ENCODE assay signal across 2 cellular contexts in the genomic region with DNA sequence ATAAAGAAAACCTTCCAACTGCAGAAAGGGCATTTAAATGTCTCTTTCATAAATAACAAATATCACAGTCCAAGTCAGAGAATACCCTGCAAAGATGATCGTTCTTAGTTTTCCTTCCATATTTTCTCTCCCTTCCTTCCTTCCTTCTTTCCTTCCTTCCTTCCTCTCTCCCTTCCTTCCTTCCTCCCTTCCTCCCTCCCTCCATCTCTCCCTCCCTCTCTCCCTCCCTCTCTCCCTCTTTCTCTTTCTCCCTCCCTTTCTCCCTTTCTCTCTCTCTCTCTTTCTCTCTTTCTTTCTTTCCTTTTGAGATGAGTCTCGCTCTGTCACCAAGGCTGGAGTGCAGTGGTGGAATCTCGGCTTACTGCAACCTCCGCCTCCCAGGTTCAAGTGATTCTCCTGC.
A peak's percentile ranks its signal among the peaks of the same experiment; 100 is the strongest.
TF ChIP-seq lines count a peak whose summit lies in the region.

No MANE protein-coding gene starts in this region.

TF ChIP-seq in HEK293, 187 proteins besides CTCF, POLR2A, EP300 and RAD21 (continued from another document):
- TF ChIP-seq PRDM1 (tag by site-specific recombination; IDR thresholded peaks at IDR 0.05) (peak; percentile 92), ZNF175 (tag by site-specific recombination; IDR thresholded peaks at IDR 0.05) (0 out of 2 replicates have a peak, but pooled peaks have one; percentile 47)
TF ChIP-seq in HEK293: peak in this region for 3.

TF ChIP-seq in K562, 482 proteins besides CTCF, POLR2A, EP300 and RAD21 (continued from another document):
- TF ChIP-seq MLLT1 (IDR thresholded peaks at IDR 0.05), result no peak
- TF ChIP-seq ETV5 (CRISPR knock-in tag; IDR thresholded peaks at IDR 0.05; ENCODE audit: low read depth), result no peak
- no peak for TF ChIP-seq USF1 (CRISPR knock-in tag; IDR thresholded peaks at IDR 0.05)
- TF ChIP-seq ATF6 (CRISPR knock-in tag; IDR thresholded peaks at IDR 0.05), result no peak
- no peak for TF ChIP-seq NR2C2 (CRISPR knock-in tag; IDR thresholded peaks at IDR 0.05)
- TF ChIP-seq NR2C2 (tag; IDR thresholded peaks at IDR 0.05), result no peak
- TF ChIP-seq MCM7 (IDR thresholded peaks at IDR 0.05), result peak in 1 of 2 experiments; percentile 27; a peak in 1 of 4 replicates
- TF ChIP-seq RBM14 (IDR thresholded peaks at IDR 0.05; ENCODE audit: borderline replicate concordance, insufficient read depth, low read depth, low read length), result no peak
- no peak for TF ChIP-seq KLF1 (tag; IDR thresholded peaks at IDR 0.05)
- no peak for TF ChIP-seq CREB1 (IDR thresholded peaks at IDR 0.05)
- TF ChIP-seq CREB1 (CRISPR knock-in tag; IDR thresholded peaks at IDR 0.05), result no peak
- peak; percentile 15 for TF ChIP-seq NCOA4 (IDR thresholded peaks at IDR 0.05; ENCODE audit: partially characterized antibody)
- TF ChIP-seq ZNF184 (CRISPR knock-in tag; IDR thresholded peaks at IDR 0.05), result no peak
- TF ChIP-seq CHD1 (IDR thresholded peaks at IDR 0.05; ENCODE audit: low read length), result no peak
- TF ChIP-seq MCM3 (IDR thresholded peaks at IDR 0.05), result 0 out of 2 replicates have a peak, but pooled peaks have one; percentile 29
